ENCODE assay signal across 10 cellular contexts in the genomic region with DNA sequence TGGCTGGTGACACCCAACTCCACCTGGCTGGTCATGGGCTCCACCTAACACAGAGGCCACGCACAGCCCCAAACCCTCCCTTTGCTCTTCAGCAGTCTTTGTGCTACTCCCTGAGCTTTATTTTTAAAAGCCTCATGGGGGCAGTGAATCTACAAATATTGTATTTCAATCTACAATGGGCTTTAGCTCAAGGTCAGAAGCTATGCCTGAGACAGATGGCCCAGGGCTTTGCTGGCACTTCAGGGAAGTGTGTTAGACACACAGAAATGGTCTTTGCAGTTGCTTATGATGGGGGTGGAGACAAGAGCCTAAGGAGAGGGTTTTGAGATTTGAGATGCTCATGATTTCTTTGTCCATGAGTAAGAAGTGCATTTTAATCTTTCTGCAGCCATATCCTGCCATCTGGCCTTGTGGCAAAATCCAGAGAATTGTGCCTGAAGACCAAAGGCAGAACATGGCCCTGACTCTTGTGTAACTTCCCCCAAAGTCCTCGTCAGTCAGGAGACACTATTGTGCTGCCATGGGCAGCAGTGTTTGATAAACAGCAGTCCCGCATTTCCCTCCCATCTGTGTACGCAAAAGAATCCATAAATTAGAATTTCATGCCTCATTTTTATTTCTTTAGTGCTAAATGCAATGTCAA.
A peak's percentile ranks its signal among the peaks of the same experiment; 100 is the strongest.
DNase-seq lines count a peak whose midpoint lies in the region; ATAC-seq and TF ChIP-seq lines count a peak whose summit lies in the region.
"Had no signal": no experiment of that assay in that cellular context is flagged by ENCODE, and none has a peak within 500 bp of the region (broad histone marks: within the 10 kb centered on the region; RNA-seq: fewer than 3 reads in every experiment).

No MANE protein-coding gene starts in this region.

- peaks cover 15% of the 10 kb centered on the region for H3K4me1 Mint-ChIP-seq in type B pancreatic cell (ENCODE audit: unreplicated experiment)
- H3K4me1 Mint-ChIP-seq: stimulated activated effector memory CD8-positive, alpha-beta T cell treated with anti-CD3 and anti-CD28 coated beads, Interleukin-12 subunit alpha, Interleukin-12 subunit beta, amount 100 ng/mL, for 72 hours had no signal

- peaks cover 4% of the 10 kb centered on the region for H3K36me3 Mint-ChIP-seq in type B pancreatic cell
- H3K36me3 Mint-ChIP-seq: stimulated activated effector memory CD8-positive, alpha-beta T cell treated with anti-CD3 and anti-CD28 coated beads, Interleukin-12 subunit alpha, Interleukin-12 subunit beta, amount 100 ng/mL, for 72 hours had no signal

- ATAC-seq in HG02970 (IDR thresholded peaks at IDR 0.05; ENCODE audit: low FRiP score, unreplicated experiment) (no peak), GM21447 (IDR thresholded peaks at IDR 0.05; ENCODE audit: unreplicated experiment) (no peak)
- ATAC-seq: stimulated activated effector memory CD8-positive, alpha-beta T cell treated with anti-CD3 and anti-CD28 coated beads, Interleukin-12 subunit alpha, Interleukin-12 subunit beta, amount 100 ng/mL, for 72 hours had no signal

- peaks cover 6% of the 10 kb centered on the region for H3K9me3 Mint-ChIP-seq in type B pancreatic cell
- H3K9me3 Mint-ChIP-seq: stimulated activated effector memory CD8-positive, alpha-beta T cell treated with anti-CD3 and anti-CD28 coated beads, Interleukin-12 subunit alpha, Interleukin-12 subunit beta, amount 100 ng/mL, for 72 hours had no signal

- TF ChIP-seq CTCF in type B pancreatic cell (conservative IDR thresholded peaks at IDR 0.05): peak; percentile 34

- H3K27me3 Mint-ChIP-seq in type B pancreatic cell: no peaks in the 10 kb centered on the region

- DNase-seq in NCI-H2227 (lab: John Stamatoyannopoulos, UW; ENCODE audit: unreplicated experiment) (peak; percentile 5), NCI-H2227 treated with DMSO at 0.1 percent for 48 hours (lab: John Stamatoyannopoulos, UW) (no peak), OCI-M1 (lab: John Stamatoyannopoulos, UW) (peak; percentile 55), fibroblast of peridontal ligament (ENCODE audit: extremely low read depth) (peak; percentile 69), type B pancreatic cell (ENCODE audit: extremely low spot score, unreplicated experiment) (peak; percentile 18), posterior vena cava (ENCODE audit: low spot score) (no peak)
- DNase-seq: BE2C had no signal

- H3K4me3 Mint-ChIP-seq in type B pancreatic cell: no peak overlapping the region
- H3K4me3 Mint-ChIP-seq: stimulated activated effector memory CD8-positive, alpha-beta T cell treated with anti-CD3 and anti-CD28 coated beads, Interleukin-12 subunit alpha, Interleukin-12 subunit beta, amount 100 ng/mL, for 72 hours had no signal

- peak overlapping the region; percentile 12 for H3K27ac Mint-ChIP-seq in type B pancreatic cell
- H3K27ac Mint-ChIP-seq: stimulated activated effector memory CD8-positive, alpha-beta T cell treated with anti-CD3 and anti-CD28 coated beads, Interleukin-12 subunit alpha, Interleukin-12 subunit beta, amount 100 ng/mL, for 72 hours had no signal

- intact Hi-C loops in posterior vena cava (cut with DNase I): loop anchor here in 1 of 2 donors (10.0 kb wide), 1 partner anchor 508 kb away; no protein-coding TSS in a partner anchor

Comparison
In these comparisons a context has a peak if more than half of its experiments do, and no peak if none do; other contexts are left out.
1. DNase-seq: peak in NCI-H2227 (single experiment), OCI-M1 (single experiment), fibroblast of peridontal ligament (single experiment) and type B pancreatic cell (single experiment); none in NCI-H2227 treated with DMSO at 0.1 percent for 48 hours (single experiment) and posterior vena cava (single experiment).